In genomic region chr3:184368804-184369183, GRCh38 we compare ENCODE assay signal across 11 cellular contexts. TPM values are rescaled to one million over a fixed set of nuclear protein-coding genes. Genes with fewer than 3 reads are reported as not detected.
DNase-seq lines count a peak whose midpoint lies in the region; ATAC-seq and TF ChIP-seq lines count a peak whose summit lies in the region.
"Had no signal": no experiment of that assay in that cellular context is flagged by ENCODE, and none has a peak within 500 bp of the region (broad histone marks: within the 10 kb centered on the region; RNA-seq: fewer than 3 reads in every experiment).

No MANE protein-coding gene starts in this region.

- H3K9me3 Mint-ChIP-seq in activated T-helper 2 cell treated with anti-CD3 and anti-CD28 coated beads, Interferon-gamma antibody, Interleukin-2, Interleukin-4, amounts not matched to agents 10 μg/mL and 5 μg/mL and 100 μg/mL, durations not matched to agents 14 hours and 24 hours and 36 hours: no peaks in the 10 kb centered on the region

- peaks cover 58% of the 10 kb centered on the region for H3K36me3 Mint-ChIP-seq in activated T-helper 2 cell treated with anti-CD3 and anti-CD28 coated beads, Interferon-gamma antibody, Interleukin-2, Interleukin-4, amounts not matched to agents 10 μg/mL and 5 μg/mL and 100 μg/mL, durations not matched to agents 14 hours and 24 hours and 36 hours (ENCODE audit: low read depth)

- peaks cover 2% of the 10 kb centered on the region for H3K27me3 Mint-ChIP-seq in activated T-helper 2 cell treated with anti-CD3 and anti-CD28 coated beads, Interferon-gamma antibody, Interleukin-2, Interleukin-4, amounts not matched to agents 10 μg/mL and 5 μg/mL and 100 μg/mL, durations not matched to agents 14 hours and 24 hours and 36 hours (ENCODE audit: low read depth)

- peaks cover 24% of the 10 kb centered on the region for H3K4me1 Mint-ChIP-seq in activated T-helper 2 cell treated with anti-CD3 and anti-CD28 coated beads, Interferon-gamma antibody, Interleukin-2, Interleukin-4, amounts not matched to agents 10 μg/mL and 5 μg/mL and 100 μg/mL, durations not matched to agents 14 hours and 24 hours and 36 hours (ENCODE audit: low read depth)

- peaks cover 29% of the 10 kb centered on the region for H3K4me1 ChIP-seq in osteoblast (ENCODE audit: insufficient read depth, low read length)

- H3K79me2 ChIP-seq in osteoblast (ENCODE audit: insufficient read depth, low read length): peaks cover 19% of the 10 kb centered on the region

- H3K4me3 ChIP-seq in AG10803 (ENCODE audit: low read length) (no peak overlapping the region), fibroblast of the aortic adventitia (ENCODE audit: low read depth, low read length) (no peak overlapping the region), osteoblast (ENCODE audit: insufficient read depth, low read length) (no peak overlapping the region)

- H4K20me1 ChIP-seq in osteoblast (ENCODE audit: insufficient read depth, low read length): peaks cover 23% of the 10 kb centered on the region

- H3K9me3 ChIP-seq in osteoblast (ENCODE audit: low read depth, low read length): no peaks in the 10 kb centered on the region

- no peak for TF ChIP-seq CTCF in AG10803 (conservative IDR thresholded peaks at IDR 0.05; ENCODE audit: low read length)
- no peak for TF ChIP-seq CTCF in fibroblast of the aortic adventitia (IDR thresholded peaks at IDR 0.05; ENCODE audit: insufficient read depth, low read length)
- TF ChIP-seq CTCF in osteoblast (IDR thresholded peaks at IDR 0.05; ENCODE audit: extremely low read depth, low read depth, low read length): no peak

- ATAC-seq in SK-N-SH treated with all-trans-retinoic acid at 6 μM for 48 hours: peak; percentile 26
- ATAC-seq in GM21576 (IDR thresholded peaks at IDR 0.05; ENCODE audit: unreplicated experiment): no peak
- ATAC-seq: HCT116 had no signal

- intact Hi-C loops in activated T-helper 2 cell treated with anti-CD3 and anti-CD28 coated beads, Interferon-gamma antibody, Interleukin-2, Interleukin-4, amounts not matched to agents 10 μg/mL and 5 μg/mL and 100 μg/mL, durations not matched to agents 14 hours and 24 hours and 36 hours (cut with micrococcal nuclease): no loop called here

- H3K4me3 Mint-ChIP-seq in activated T-helper 2 cell treated with anti-CD3 and anti-CD28 coated beads, Interferon-gamma antibody, Interleukin-2, Interleukin-4, amounts not matched to agents 10 μg/mL and 5 μg/mL and 100 μg/mL, durations not matched to agents 14 hours and 24 hours and 36 hours (ENCODE audit: low read depth): no peak overlapping the region

- H2AFZ ChIP-seq in osteoblast (ENCODE audit: low read length): no peak overlapping the region

- H3K27ac Mint-ChIP-seq in activated T-helper 2 cell treated with anti-CD3 and anti-CD28 coated beads, Interferon-gamma antibody, Interleukin-2, Interleukin-4, amounts not matched to agents 10 μg/mL and 5 μg/mL and 100 μg/mL, durations not matched to agents 14 hours and 24 hours and 36 hours: no peak overlapping the region

- H3K27ac ChIP-seq in osteoblast (ENCODE audit: low read depth, low read length): peak overlapping the region; percentile 17

- H3K4me2 ChIP-seq in osteoblast (ENCODE audit: insufficient read depth, low read length): peak overlapping the region; percentile 56

- H3K27me3 ChIP-seq in osteoblast (ENCODE audit: insufficient read depth, low read length): peaks cover 5% of the 10 kb centered on the region

- peaks cover 29% of the 10 kb centered on the region for H3K36me3 ChIP-seq in osteoblast (ENCODE audit: insufficient read depth, low read length)

- peak; percentile 90 for DNase-seq in AG10803 (ENCODE audit: low read depth)
- peak; percentile 90 for DNase-seq in fibroblast of the aortic adventitia (ENCODE audit: low read depth)
- peak; percentile 96 for DNase-seq in osteoblast (ENCODE audit: insufficient read length, low spot score, missing footprints)
- no peak for DNase-seq in cerebellar nuclear complex (lab: John Stamatoyannopoulos, UW)
- no peak for DNase-seq in activated T-helper 2 cell treated with anti-CD3 and anti-CD28 coated beads, Interferon-gamma antibody, Interleukin-2, Interleukin-4, amounts not matched to agents 10 μg/mL and 5 μg/mL and 100 μg/mL, durations not matched to agents 14 hours and 24 hours and 36 hours (ENCODE audit: low spot score)
- no peak for DNase-seq in NCI-H146 (lab: John Stamatoyannopoulos, UW)
- DNase-seq: NCI-H1105, OCI-M1 had no signal

TF ChIP-seq in SK-N-SH treated with all-trans-retinoic acid at 6 μM for 48 hours, 23 proteins besides CTCF, POLR2A, EP300 and RAD21:
- TF ChIP-seq GLIS3 (CRISPR knock-in tag; IDR thresholded peaks at IDR 0.05) (no peak), TCF4 (CRISPR knock-in tag; IDR thresholded peaks at IDR 0.05; ENCODE audit: borderline replicate concordance) (no peak), PPARA (CRISPR knock-in tag; IDR thresholded peaks at IDR 0.05; ENCODE audit: borderline replicate concordance) (no peak), CREB5 (CRISPR knock-in tag; IDR thresholded peaks at IDR 0.05; ENCODE audit: low read depth) (no peak), ISL1 (CRISPR knock-in tag; IDR thresholded peaks at IDR 0.05) (no peak), ZNF8 (CRISPR knock-in tag; IDR thresholded peaks at IDR 0.05) (no peak), CSDC2 (CRISPR knock-in tag; IDR thresholded peaks at IDR 0.05) (no peak), CSRNP3 (CRISPR knock-in tag; IDR thresholded peaks at IDR 0.05) (no peak), ZFP30 (CRISPR knock-in tag; IDR thresholded peaks at IDR 0.05) (no peak), ZC3H10 (CRISPR knock-in tag; IDR thresholded peaks at IDR 0.05) (no peak)
TF ChIP-seq in SK-N-SH treated with all-trans-retinoic acid at 6 μM for 48 hours: peak in this region for 0.

RNA-seq across cellular contexts. Expression of gene POLR2H, which starts 7.3 kb away (rescaled TPM):
- total RNA-seq in fibroblast of the aortic adventitia (ENCODE audit: low replicate concordance) (70.1 and 127 TPM in 2 replicates), osteoblast (47.4 and 61.2 TPM in 2 replicates)
- total RNA-seq in activated T-helper 2 cell treated with anti-CD3 and anti-CD28 coated beads, Interferon-gamma antibody, Interleukin-2, Interleukin-4, amounts not matched to agents 10 μg/mL and 5 μg/mL and 100 μg/mL, durations not matched to agents 14 hours and 24 hours and 36 hours: 150 and 155 TPM in 2 replicates

RNA-seq across cellular contexts. Expression of gene CLCN2, which starts 7.4 kb away (rescaled TPM):
- total RNA-seq in fibroblast of the aortic adventitia (ENCODE audit: low replicate concordance): 5.9 and 6.2 TPM in 2 replicates
- 3.2 and 4.3 TPM in 2 replicates for total RNA-seq in osteoblast
- 6.9 and 9.6 TPM in 2 replicates for total RNA-seq in activated T-helper 2 cell treated with anti-CD3 and anti-CD28 coated beads, Interferon-gamma antibody, Interleukin-2, Interleukin-4, amounts not matched to agents 10 μg/mL and 5 μg/mL and 100 μg/mL, durations not matched to agents 14 hours and 24 hours and 36 hours

RNA-seq across cellular contexts. Expression of gene THPO, which starts 9.2 kb away (rescaled TPM):
- total RNA-seq in fibroblast of the aortic adventitia (ENCODE audit: low replicate concordance): 0.49 TPM in 1 of 2 replicates, not detected in the other
- total RNA-seq in osteoblast: under 0.01 TPM in 1 of 2 replicates, not detected in the other
- not detected in 2 replicates for total RNA-seq in activated T-helper 2 cell treated with anti-CD3 and anti-CD28 coated beads, Interferon-gamma antibody, Interleukin-2, Interleukin-4, amounts not matched to agents 10 μg/mL and 5 μg/mL and 100 μg/mL, durations not matched to agents 14 hours and 24 hours and 36 hours

RNA-seq across cellular contexts. Expression of gene CHRD, which starts 11.1 kb away (rescaled TPM):
- total RNA-seq in fibroblast of the aortic adventitia (ENCODE audit: low replicate concordance) (0.36 and 4.6 TPM in 2 replicates), osteoblast (0.29 and 0.36 TPM in 2 replicates)
- total RNA-seq in activated T-helper 2 cell treated with anti-CD3 and anti-CD28 coated beads, Interferon-gamma antibody, Interleukin-2, Interleukin-4, amounts not matched to agents 10 μg/mL and 5 μg/mL and 100 μg/mL, durations not matched to agents 14 hours and 24 hours and 36 hours: 0.07 TPM in 1 of 2 replicates, not detected in the other

RNA-seq across cellular contexts. Expression of gene FAM131A, which starts 31.4 kb away (rescaled TPM):
- total RNA-seq in fibroblast of the aortic adventitia (ENCODE audit: low replicate concordance) (14.0 and 19.1 TPM in 2 replicates), osteoblast (9.8 and 10.6 TPM in 2 replicates)
- 12.6 and 13.9 TPM in 2 replicates for total RNA-seq in activated T-helper 2 cell treated with anti-CD3 and anti-CD28 coated beads, Interferon-gamma antibody, Interleukin-2, Interleukin-4, amounts not matched to agents 10 μg/mL and 5 μg/mL and 100 μg/mL, durations not matched to agents 14 hours and 24 hours and 36 hours

Comparison
In these comparisons a context has a peak if more than half of its experiments do, and no peak if none do; other contexts are left out.
1. DNase-seq: peak in AG10803 (single experiment), fibroblast of the aortic adventitia (single experiment) and osteoblast (single experiment); none in cerebellar nuclear complex (0 of 2), activated T-helper 2 cell treated with anti-CD3 and anti-CD28 coated beads, Interferon-gamma antibody, Interleukin-2, Interleukin-4, amounts not matched to agents 10 μg/mL and 5 μg/mL and 100 μg/mL, durations not matched to agents 14 hours and 24 hours and 36 hours (single experiment) and NCI-H146 (single experiment).